ENCODE assay signal across 8 cellular contexts in the genomic region with DNA sequence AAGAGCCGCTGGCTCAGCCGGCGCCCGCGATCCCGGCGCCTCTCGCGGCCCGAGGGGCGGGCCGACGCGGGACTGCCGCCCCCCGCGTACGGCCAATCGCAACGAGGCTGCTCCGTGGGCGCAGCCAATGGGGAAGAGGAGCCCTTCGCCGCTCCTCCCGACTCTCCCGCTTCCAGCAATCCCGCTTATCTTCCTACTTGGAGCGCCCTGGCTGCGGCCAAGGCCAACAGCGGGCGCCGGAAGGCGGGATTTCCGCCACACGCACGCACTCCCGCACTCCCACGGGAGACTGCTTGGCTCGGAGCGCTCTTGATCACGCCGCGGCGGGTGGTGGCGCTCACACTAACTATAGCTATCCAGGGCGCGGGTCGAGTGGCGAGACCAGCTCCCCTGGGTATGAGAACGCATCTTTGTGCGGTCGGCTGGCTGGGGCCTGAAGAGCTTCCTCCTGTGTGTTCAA. TPM values are rescaled to one million over a fixed set of nuclear protein-coding genes. Genes with fewer than 3 reads are reported as not detected.
DNase-seq lines count a peak whose midpoint lies in the region; ATAC-seq and TF ChIP-seq lines count a peak whose summit lies in the region.
"Not testable (repeated sequence)": the region's sequence is repeated elsewhere in the genome, so short reads cannot be mapped to it uniquely, and the experiment has no call there.

A gene with protein sequence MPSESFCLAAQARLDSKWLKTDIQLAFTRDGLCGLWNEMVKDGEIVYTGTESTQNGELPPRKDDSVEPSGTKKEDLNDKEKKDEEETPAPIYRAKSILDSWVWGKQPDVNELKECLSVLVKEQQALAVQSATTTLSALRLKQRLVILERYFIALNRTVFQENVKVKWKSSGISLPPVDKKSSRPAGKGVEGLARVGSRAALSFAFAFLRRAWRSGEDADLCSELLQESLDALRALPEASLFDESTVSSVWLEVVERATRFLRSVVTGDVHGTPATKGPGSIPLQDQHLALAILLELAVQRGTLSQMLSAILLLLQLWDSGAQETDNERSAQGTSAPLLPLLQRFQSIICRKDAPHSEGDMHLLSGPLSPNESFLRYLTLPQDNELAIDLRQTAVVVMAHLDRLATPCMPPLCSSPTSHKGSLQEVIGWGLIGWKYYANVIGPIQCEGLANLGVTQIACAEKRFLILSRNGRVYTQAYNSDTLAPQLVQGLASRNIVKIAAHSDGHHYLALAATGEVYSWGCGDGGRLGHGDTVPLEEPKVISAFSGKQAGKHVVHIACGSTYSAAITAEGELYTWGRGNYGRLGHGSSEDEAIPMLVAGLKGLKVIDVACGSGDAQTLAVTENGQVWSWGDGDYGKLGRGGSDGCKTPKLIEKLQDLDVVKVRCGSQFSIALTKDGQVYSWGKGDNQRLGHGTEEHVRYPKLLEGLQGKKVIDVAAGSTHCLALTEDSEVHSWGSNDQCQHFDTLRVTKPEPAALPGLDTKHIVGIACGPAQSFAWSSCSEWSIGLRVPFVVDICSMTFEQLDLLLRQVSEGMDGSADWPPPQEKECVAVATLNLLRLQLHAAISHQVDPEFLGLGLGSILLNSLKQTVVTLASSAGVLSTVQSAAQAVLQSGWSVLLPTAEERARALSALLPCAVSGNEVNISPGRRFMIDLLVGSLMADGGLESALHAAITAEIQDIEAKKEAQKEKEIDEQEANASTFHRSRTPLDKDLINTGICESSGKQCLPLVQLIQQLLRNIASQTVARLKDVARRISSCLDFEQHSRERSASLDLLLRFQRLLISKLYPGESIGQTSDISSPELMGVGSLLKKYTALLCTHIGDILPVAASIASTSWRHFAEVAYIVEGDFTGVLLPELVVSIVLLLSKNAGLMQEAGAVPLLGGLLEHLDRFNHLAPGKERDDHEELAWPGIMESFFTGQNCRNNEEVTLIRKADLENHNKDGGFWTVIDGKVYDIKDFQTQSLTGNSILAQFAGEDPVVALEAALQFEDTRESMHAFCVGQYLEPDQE (N-terminal part only) (minus strand): TSS at position 51 of the 460 bp plus-strand sequence. CDS start 746 bp downstream, outside the sequence.

- H3K4me1 ChIP-seq in ES-I3 (ENCODE audit: insufficient read depth, low read length); mesenchymal stem cell (ENCODE audit: control insufficient read depth, insufficient read depth, low read depth, low read length); uterus: not testable (repeated sequence)

- H3K14ac ChIP-seq in mesenchymal stem cell (ENCODE audit: low read length in 2 of 2), result not testable (repeated sequence)

- not testable (repeated sequence) for H3K23ac ChIP-seq in mesenchymal stem cell (ENCODE audit: low read length in 2 of 2)

- CTCF ChIA-PET in activated CD8-positive, alpha-beta T cell treated with anti-CD3 and anti-CD28 coated beads for 36 hours (lab: Charles Lee), result not testable (repeated sequence)

- H3K4me3 ChIP-seq in mesenchymal stem cell (ENCODE audit: insufficient read depth in 1 of 2, low read depth in 1 of 2, low read length in 2 of 2), result peak within 1 kb of the TSS in 1 of 2 experiments; percentile 73
- peak within 1 kb of the TSS; percentile 33 to 36 for H3K4me3 ChIP-seq in uterus

- ATAC-seq in activated CD8-positive, alpha-beta T cell treated with anti-CD3 and anti-CD28 coated beads for 36 hours, result not testable (repeated sequence)
- ATAC-seq in central memory CD8-positive, alpha-beta T cell (replicated peaks; ENCODE audit: extremely low read depth, poor library complexity, severe bottlenecking), result peak; percentile 46

- H3K4me2 ChIP-seq in mesenchymal stem cell (ENCODE audit: low read length, poor library complexity, severe bottlenecking), result not testable (repeated sequence)

- H2BK15ac ChIP-seq in mesenchymal stem cell (ENCODE audit: low read depth, poor library complexity, severe bottlenecking), result not testable (repeated sequence)

- H3K9me3 ChIP-seq in ES-I3 (ENCODE audit: control insufficient read depth, insufficient read depth, low read length); mesenchymal stem cell (ENCODE audit: control insufficient read depth, low read length); uterus: not testable (repeated sequence)

- H4K91ac ChIP-seq in mesenchymal stem cell (ENCODE audit: low read length), result not testable (repeated sequence)

- H3K27me3 ChIP-seq in mesenchymal stem cell (ENCODE audit: control insufficient read depth in 1 of 2, insufficient read depth in 1 of 2, low read length in 2 of 2); uterus: not testable (repeated sequence)

- not testable (repeated sequence) for TF ChIP-seq CTCF in activated CD8-positive, alpha-beta T cell treated with anti-CD3 and anti-CD28 coated beads for 36 hours (IDR thresholded peaks at IDR 0.05); glutamatergic neuron (IDR thresholded peaks at IDR 0.05; ENCODE audit: partially characterized antibody, unreplicated experiment); uterus (IDR thresholded peaks at IDR 0.05)

- H2AFZ ChIP-seq in mesenchymal stem cell (ENCODE audit: low read depth, low read length), result not testable (repeated sequence)

- not testable (repeated sequence) for H3K4me1 Mint-ChIP-seq in activated CD8-positive, alpha-beta T cell treated with anti-CD3 and anti-CD28 coated beads for 36 hours (ENCODE audit: low read depth); glutamatergic neuron (ENCODE audit: low read depth, unreplicated experiment)
- peaks cover 11% of the 10 kb centered on the region for H3K4me1 Mint-ChIP-seq in central memory CD8-positive, alpha-beta T cell

- peak within 1 kb of the TSS; percentile 98 for H3K4me3 Mint-ChIP-seq in activated CD8-positive, alpha-beta T cell treated with anti-CD3 and anti-CD28 coated beads for 36 hours
- peak within 1 kb of the TSS; percentile 92 for H3K4me3 Mint-ChIP-seq in central memory CD8-positive, alpha-beta T cell
- peak within 1 kb of the TSS; percentile 99 for H3K4me3 Mint-ChIP-seq in glutamatergic neuron (ENCODE audit: unreplicated experiment)

- not testable (repeated sequence) for H3K36me3 ChIP-seq in ES-I3 (ENCODE audit: insufficient read depth, low read length); uterus
- peaks cover 4 to 11% of the 10 kb centered on the region in 2 experiments for H3K36me3 ChIP-seq in mesenchymal stem cell (ENCODE audit: control insufficient read depth in 1 of 2, insufficient read depth in 2 of 2, low read depth in 1 of 2, low read length in 2 of 2)

- H3K9ac ChIP-seq in ES-I3 (ENCODE audit: low read depth, low read length), result peak within 1 kb of the TSS; percentile 40; the same call in 1 of the 2 replicates
- peak within 1 kb of the TSS; percentile 73 for H3K9ac ChIP-seq in mesenchymal stem cell (ENCODE audit: low read length)

- not testable (repeated sequence) for H2AK5ac ChIP-seq in mesenchymal stem cell (ENCODE audit: low read length, severe bottlenecking)

- not testable (repeated sequence) for H3K36me3 Mint-ChIP-seq in activated CD8-positive, alpha-beta T cell treated with anti-CD3 and anti-CD28 coated beads for 36 hours (ENCODE audit: low read depth); glutamatergic neuron (ENCODE audit: unreplicated experiment)
- peaks cover 10% of the 10 kb centered on the region for H3K36me3 Mint-ChIP-seq in central memory CD8-positive, alpha-beta T cell (ENCODE audit: insufficient read depth)

- intact Hi-C loops in activated CD8-positive, alpha-beta T cell treated with anti-CD3 and anti-CD28 coated beads for 36 hours (cut with micrococcal nuclease); uterus (cut with DNase I; ENCODE audit: low total_unique reads): not testable (repeated sequence)

- not testable (repeated sequence) for H3K79me1 ChIP-seq in mesenchymal stem cell (replicated peaks; ENCODE audit: low read length, poor library complexity, severe bottlenecking)

- H2BK5ac ChIP-seq in mesenchymal stem cell (ENCODE audit: low read depth, low read length, poor library complexity, severe bottlenecking), result not testable (repeated sequence)

- H3K27me3 Mint-ChIP-seq in activated CD8-positive, alpha-beta T cell treated with anti-CD3 and anti-CD28 coated beads for 36 hours; central memory CD8-positive, alpha-beta T cell; glutamatergic neuron (ENCODE audit: unreplicated experiment): not testable (repeated sequence)

- POLR2A ChIA-PET in activated CD8-positive, alpha-beta T cell treated with anti-CD3 and anti-CD28 coated beads for 36 hours (lab: Charles Lee), result not testable (repeated sequence)

- H2BK120ac ChIP-seq in mesenchymal stem cell (ENCODE audit: low read depth, low read length), result not testable (repeated sequence)

- not testable (repeated sequence) for H3K27ac ChIP-seq in mesenchymal stem cell (ENCODE audit: low read length, poor library complexity, severe bottlenecking); uterus

- H3K9me3 Mint-ChIP-seq in activated CD8-positive, alpha-beta T cell treated with anti-CD3 and anti-CD28 coated beads for 36 hours; central memory CD8-positive, alpha-beta T cell; glutamatergic neuron (ENCODE audit: unreplicated experiment): not testable (repeated sequence)

- TF ChIP-seq POLR2A in uterus (IDR thresholded peaks at IDR 0.05), result not testable (repeated sequence)

- no CpG with 5 or more reads among the region's 52 CpGs for WGBS in mesenchymal stem cell

- peak within 1 kb of the TSS; percentile 96 for H3K27ac Mint-ChIP-seq in activated CD8-positive, alpha-beta T cell treated with anti-CD3 and anti-CD28 coated beads for 36 hours
- H3K27ac Mint-ChIP-seq in central memory CD8-positive, alpha-beta T cell (ENCODE audit: low read depth), result peak within 1 kb of the TSS; percentile 93
- H3K27ac Mint-ChIP-seq in glutamatergic neuron (ENCODE audit: unreplicated experiment), result peak within 1 kb of the TSS; percentile 99

- H4K8ac ChIP-seq in mesenchymal stem cell (ENCODE audit: low read length), result not testable (repeated sequence)

- not testable (repeated sequence) for H2BK12ac ChIP-seq in mesenchymal stem cell (ENCODE audit: low read length in 2 of 2)

- not testable (repeated sequence) for DNase-seq in NCI-H460 (ENCODE audit: extremely low read depth, low read depth); activated CD8-positive, alpha-beta T cell treated with anti-CD3 and anti-CD28 coated beads for 36 hours; central memory CD8-positive, alpha-beta T cell (ENCODE audit: low spot score in 2 of 2); glutamatergic neuron; mesenchymal stem cell; renal cortical epithelial cell (ENCODE audit: low read depth); uterus

- not testable (repeated sequence) for H3K4ac ChIP-seq in mesenchymal stem cell (ENCODE audit: low read depth in 1 of 2, low read length in 2 of 2)

- not testable (repeated sequence) for H3K18ac ChIP-seq in mesenchymal stem cell (ENCODE audit: low read depth in 1 of 2, low read length in 2 of 2)

RNA-seq across cellular contexts. Expression of the gene that starts here (rescaled TPM):
- 25.3 and 32.7 TPM in 2 replicates for total RNA-seq in NCI-H460 (2014; rRNA removed; shearing (Covaris generic))
- polyA plus RNA-seq in NCI-H460 (2014; cell fraction: nucleus; rRNA removed), result 38.2 and 57.9 TPM in 2 replicates
- total RNA-seq in activated CD8-positive, alpha-beta T cell treated with anti-CD3 and anti-CD28 coated beads for 36 hours, result 10 to 100 TPM; 29.5 to 32.3 TPM
- total RNA-seq in glutamatergic neuron (ENCODE audit: unreplicated experiment), result 111 TPM
- 22.0 TPM for polyA plus RNA-seq in mesenchymal stem cell (2013, experiment 1 of 2)
- 18.7 TPM for polyA plus RNA-seq in mesenchymal stem cell (2013, experiment 2 of 2)
- total RNA-seq in renal cortical epithelial cell, result 31.8 and 101 TPM in 2 replicates
- total RNA-seq in uterus, result 10 to 100 TPM; 14.1 to 98.3 (median 58.6) TPM
